Comparison of ENCODE assay signal across 8 cellular contexts in the genomic region with DNA sequence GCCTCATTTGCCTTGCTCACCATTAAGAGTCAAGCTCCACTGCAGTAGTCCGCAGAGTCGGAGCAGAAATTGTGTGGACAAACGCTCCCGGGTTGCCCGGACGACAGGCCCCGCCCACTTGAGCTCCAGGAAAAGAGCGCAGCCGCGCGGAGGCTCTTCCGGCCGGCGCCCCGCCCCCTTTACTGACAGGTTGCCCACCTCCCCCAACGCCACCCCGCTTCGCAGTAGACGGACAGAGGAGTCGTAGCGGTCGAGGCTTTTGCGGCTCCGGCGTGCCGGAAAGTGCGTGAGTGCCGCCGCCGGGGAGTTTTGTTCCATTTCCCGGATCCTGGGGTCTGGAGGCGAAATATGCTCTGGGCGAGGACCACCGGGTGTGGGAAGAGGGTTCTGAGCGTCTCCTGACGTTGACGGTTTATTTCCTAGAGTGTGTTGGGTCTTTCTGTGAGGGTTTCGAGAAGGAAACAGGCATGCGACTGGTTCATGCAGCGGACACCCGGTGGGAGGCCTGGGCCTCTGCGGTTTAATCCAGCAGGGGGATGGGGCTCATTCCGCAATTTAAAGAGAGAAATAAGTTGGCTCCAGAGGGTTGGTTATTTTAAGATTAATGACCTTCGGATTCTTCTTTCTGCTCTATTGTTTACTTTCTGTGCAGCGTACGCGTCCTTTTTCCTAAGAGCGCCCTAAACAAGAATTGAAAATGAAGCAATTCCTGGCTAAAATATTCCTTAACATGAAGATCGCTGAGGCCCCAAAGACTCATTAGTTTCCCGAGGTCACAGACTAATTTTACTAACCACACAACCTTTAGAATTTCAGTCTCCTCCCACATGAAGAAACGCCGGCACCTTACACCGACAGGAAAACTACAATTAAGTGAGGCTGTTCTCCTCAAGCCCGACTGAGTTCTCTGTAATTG.
DNase-seq lines count a peak whose midpoint lies in the region; ATAC-seq and TF ChIP-seq lines count a peak whose summit lies in the region.

DNAI7 (minus strand) TSS at position 105 of the 916 bp plus-strand sequence; CDS start at position 23, 82 bp downstream.
A gene with protein sequence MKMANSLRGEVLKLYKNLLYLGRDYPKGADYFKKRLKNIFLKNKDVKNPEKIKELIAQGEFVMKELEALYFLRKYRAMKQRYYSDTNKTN (plus strand): TSS at position 182 of the 916 bp plus-strand sequence. CDS start 8,720 bp downstream, outside the sequence.

- ATAC-seq in GM19025 (IDR thresholded peaks at IDR 0.05; ENCODE audit: low read depth, unreplicated experiment) (peak; percentile 96), HG03280 (IDR thresholded peaks at IDR 0.05; ENCODE audit: unreplicated experiment) (peak; percentile 97)

- no peak for TF ChIP-seq CTCF in AG09319 (IDR thresholded peaks at IDR 0.05; ENCODE audit: low read depth, low read length)

- peak; percentile 88 for DNase-seq in AG09319 (ENCODE audit: extremely low read depth, low read depth)
- DNase-seq in NCI-H345 (lab: John Stamatoyannopoulos, UW): peak; percentile 97
- peak; percentile 91 to 92 (median 92) for DNase-seq in activated CD4-positive, CD25-positive, alpha-beta regulatory T cell (lab: John Stamatoyannopoulos, UW)
- peak; percentile 95 for DNase-seq in central memory CD4-positive, alpha-beta T cell
- DNase-seq in inferior parietal cortex (ENCODE audit: extremely low spot score): peak; percentile 90
- DNase-seq in smooth muscle cell of the brain vasculature (ENCODE audit: low read depth, low spot score): peak; percentile 85

Comparison
In these comparisons a context has a peak if more than half of its experiments do, and no peak if none do; other contexts are left out.
1. Peak in every context shown above with its lines: DNase-seq and ATAC-seq.